ENCODE assay signal across 11 cellular contexts in the genomic region with DNA sequence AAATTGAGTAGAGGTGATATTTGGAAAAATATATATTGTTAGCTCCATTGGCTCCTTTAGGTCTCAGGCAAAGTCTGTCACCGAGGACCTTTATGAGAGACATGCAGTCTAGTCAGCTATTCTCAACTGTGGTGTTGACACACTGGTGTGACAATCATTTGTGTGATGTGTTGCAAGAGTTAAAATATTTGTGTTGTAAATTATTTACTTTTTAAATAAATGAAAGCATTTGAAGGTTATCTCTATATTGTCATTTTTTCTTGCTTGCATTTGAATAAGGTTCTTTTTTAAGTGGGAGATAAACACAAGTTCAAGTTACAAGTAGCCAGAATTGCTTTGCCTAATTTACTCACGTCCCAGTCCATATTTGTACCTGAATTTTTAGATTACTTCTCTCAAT. TPM values are rescaled to one million over a fixed set of nuclear protein-coding genes. Genes with fewer than 3 reads are reported as not detected.
A peak's percentile ranks its signal among the peaks of the same experiment; 100 is the strongest.
DNase-seq lines count a peak whose midpoint lies in the region; ATAC-seq and TF ChIP-seq lines count a peak whose summit lies in the region.
"Had no signal": no experiment of that assay in that cellular context is flagged by ENCODE, and none has a peak within 500 bp of the region (broad histone marks: within the 10 kb centered on the region; RNA-seq: fewer than 3 reads in every experiment).

No MANE protein-coding gene starts in this region.

- no peak for ATAC-seq in GM23338
- ATAC-seq in naive B cell (ENCODE audit: low read depth in 2 of 2) = no peak
- ATAC-seq in HG03039 (IDR thresholded peaks at IDR 0.05; ENCODE audit: unreplicated experiment) = no peak
- no peak for ATAC-seq in GM21381 (IDR thresholded peaks at IDR 0.05; ENCODE audit: unreplicated experiment)

- DNase-seq in GM23338 (ENCODE audit: low spot score) (no peak), naive B cell (no peak), G401 (ENCODE audit: low spot score) (no peak), glutamatergic neuron (no peak)
- DNase-seq in activated T-helper 1 cell treated with anti-CD3 and anti-CD28 coated beads, Interleukin-12 subunit alpha, Interleukin-12 subunit beta, Interleukin-2, Interleukin-4 antibody, amounts not matched to agents 30 ng/mL and 10 ng/mL and 1 ng/mL, durations not matched to agents 14 hours and 24 hours and 36 hours (ENCODE audit: low spot score) = no peak
- DNase-seq: activated CD4-positive, alpha-beta T cell treated with anti-CD3 and anti-CD28 coated beads, Interleukin-2, amount 50 U/mL, for 48 hours; DMS79 treated with DMSO at 0.1 percent for 48 hours; KBM-7 had no signal

- H3K36me3 ChIP-seq in BLaER1 treated with 17β-estradiol and CSF1 and Interleukin-3, amounts not matched to agents 10 nM and 100 nM = peaks cover 0 to 13% (median 0%) of the 10 kb centered on the region in 11 experiments; a peak in 2 of 22 replicates
- no peaks in the 10 kb centered on the region for H3K36me3 ChIP-seq in GM23338 (ENCODE audit: insufficient read depth)

- peak overlapping the region in 8 of 11 experiments; percentile 10 to 93 (median 58); a peak in 13 of 22 replicates for H3K4me2 ChIP-seq in BLaER1 treated with 17β-estradiol and CSF1 and Interleukin-3, amounts not matched to agents 10 nM and 100 nM
- H3K4me2 ChIP-seq in GM23338 = peak overlapping the region; percentile 9; the same call in 1 of the 2 replicates

- intact Hi-C loops in activated T-helper 1 cell treated with anti-CD3 and anti-CD28 coated beads, Interleukin-12 subunit alpha, Interleukin-12 subunit beta, Interleukin-2, Interleukin-4 antibody, amounts not matched to agents 30 ng/mL and 10 ng/mL and 1 ng/mL, durations not matched to agents 14 hours and 24 hours and 36 hours (cut with micrococcal nuclease) = loop anchor here (1.0 kb wide), 1 partner anchor 91 kb away; no protein-coding TSS in a partner anchor

- peaks cover 0 to 79% (median 26%) of the 10 kb centered on the region in 11 experiments; a peak in 16 of 22 replicates for H4K20me1 ChIP-seq in BLaER1 treated with 17β-estradiol and CSF1 and Interleukin-3, amounts not matched to agents 10 nM and 100 nM
- H4K20me1 ChIP-seq in GM23338 (replicated peaks; ENCODE audit: insufficient read depth) = no peaks in the 10 kb centered on the region; the same call in 1 of the 2 replicates

- H3K27me3 ChIP-seq in BLaER1 treated with 17β-estradiol and CSF1 and Interleukin-3, amounts not matched to agents 10 nM and 100 nM = peaks cover 14 to 49% (median 42%) of the 10 kb centered on the region in 11 experiments
- peaks cover 23% of the 10 kb centered on the region for H3K27me3 ChIP-seq in GM23338 (ENCODE audit: insufficient read depth)

- H3K36me3 Mint-ChIP-seq in GM23338 (ENCODE audit: low read depth) (no peaks in the 10 kb centered on the region), naive B cell (peaks cover 17 to 26% of the 10 kb centered on the region in 2 donors), glutamatergic neuron (ENCODE audit: unreplicated experiment) (no peaks in the 10 kb centered on the region)
- H3K36me3 Mint-ChIP-seq in activated T-helper 1 cell treated with anti-CD3 and anti-CD28 coated beads, Interleukin-12 subunit alpha, Interleukin-12 subunit beta, Interleukin-2, Interleukin-4 antibody, amounts not matched to agents 30 ng/mL and 10 ng/mL and 1 ng/mL, durations not matched to agents 14 hours and 24 hours and 36 hours (ENCODE audit: low read depth) = peaks cover 58% of the 10 kb centered on the region

- no peaks in the 10 kb centered on the region for H3F3A ChIP-seq in GM23338 (replicated peaks; ENCODE audit: low read depth)

- H3K4me1 ChIP-seq in BLaER1 treated with 17β-estradiol and CSF1 and Interleukin-3, amounts not matched to agents 10 nM and 100 nM = peaks cover 0 to 51% (median 19%) of the 10 kb centered on the region in 10 experiments; a peak in 16 of 20 replicates
- peaks cover 24% of the 10 kb centered on the region for H3K4me1 ChIP-seq in GM23338 (ENCODE audit: insufficient read depth)

- H3K4me3 Mint-ChIP-seq in GM23338 (no peak overlapping the region), naive B cell (peak overlapping the region; percentile 64 to 100 (median 86)), glutamatergic neuron (ENCODE audit: unreplicated experiment) (no peak overlapping the region)
- peak overlapping the region; percentile 88 for H3K4me3 Mint-ChIP-seq in activated T-helper 1 cell treated with anti-CD3 and anti-CD28 coated beads, Interleukin-12 subunit alpha, Interleukin-12 subunit beta, Interleukin-2, Interleukin-4 antibody, amounts not matched to agents 30 ng/mL and 10 ng/mL and 1 ng/mL, durations not matched to agents 14 hours and 24 hours and 36 hours

- peak overlapping the region in 1 of 11 experiments; percentile 100; a peak in 2 of 22 replicates for H3K27ac ChIP-seq in BLaER1 treated with 17β-estradiol and CSF1 and Interleukin-3, amounts not matched to agents 10 nM and 100 nM
- no peak overlapping the region for H3K27ac ChIP-seq in GM23338 (ENCODE audit: low read depth)

- H3K9me3 ChIP-seq in BLaER1 treated with 17β-estradiol and CSF1 and Interleukin-3, amounts not matched to agents 10 nM and 100 nM (replicated peaks in 1 of 11) = no peaks in the 10 kb centered on the region

- H3K9me3 Mint-ChIP-seq in GM23338 (no peaks in the 10 kb centered on the region), naive B cell (peaks cover 0 to 2% (median 0%) of the 10 kb centered on the region in 7 donors), glutamatergic neuron (ENCODE audit: unreplicated experiment) (peaks cover 2% of the 10 kb centered on the region)
- H3K9me3 Mint-ChIP-seq in activated T-helper 1 cell treated with anti-CD3 and anti-CD28 coated beads, Interleukin-12 subunit alpha, Interleukin-12 subunit beta, Interleukin-2, Interleukin-4 antibody, amounts not matched to agents 30 ng/mL and 10 ng/mL and 1 ng/mL, durations not matched to agents 14 hours and 24 hours and 36 hours = no peaks in the 10 kb centered on the region

- H3K4me1 Mint-ChIP-seq in GM23338 = peaks cover 22% of the 10 kb centered on the region
- peaks cover 65% of the 10 kb centered on the region for H3K4me1 Mint-ChIP-seq in activated T-helper 1 cell treated with anti-CD3 and anti-CD28 coated beads, Interleukin-12 subunit alpha, Interleukin-12 subunit beta, Interleukin-2, Interleukin-4 antibody, amounts not matched to agents 30 ng/mL and 10 ng/mL and 1 ng/mL, durations not matched to agents 14 hours and 24 hours and 36 hours (ENCODE audit: low read depth)
- H3K4me1 Mint-ChIP-seq in naive B cell = peaks cover 51 to 63% (median 61%) of the 10 kb centered on the region in 3 donors
- H3K4me1 Mint-ChIP-seq in glutamatergic neuron (ENCODE audit: low read depth, unreplicated experiment) = peaks cover 4% of the 10 kb centered on the region

- H3K27me3 Mint-ChIP-seq in GM23338 (ENCODE audit: insufficient read depth, low read depth, poor library complexity) = peaks cover 9% of the 10 kb centered on the region
- H3K27me3 Mint-ChIP-seq in activated T-helper 1 cell treated with anti-CD3 and anti-CD28 coated beads, Interleukin-12 subunit alpha, Interleukin-12 subunit beta, Interleukin-2, Interleukin-4 antibody, amounts not matched to agents 30 ng/mL and 10 ng/mL and 1 ng/mL, durations not matched to agents 14 hours and 24 hours and 36 hours (ENCODE audit: insufficient read depth) = no peaks in the 10 kb centered on the region
- H3K27me3 Mint-ChIP-seq in naive B cell = no peaks in the 10 kb centered on the region
- H3K27me3 Mint-ChIP-seq in glutamatergic neuron (ENCODE audit: unreplicated experiment) = no peaks in the 10 kb centered on the region

- peak overlapping the region in 3 of 10 experiments; percentile 92 to 99 (median 94); a peak in 6 of 20 replicates for H3K4me3 ChIP-seq in BLaER1 treated with 17β-estradiol and CSF1 and Interleukin-3, amounts not matched to agents 10 nM and 100 nM
- H3K4me3 ChIP-seq in GM23338 = no peak overlapping the region

- peaks cover 5% of the 10 kb centered on the region; the same call in 1 of the 2 replicates for H3K79me2 ChIP-seq in GM23338 (replicated peaks; ENCODE audit: insufficient read depth)

- H3K9ac ChIP-seq in BLaER1 treated with 17β-estradiol and CSF1 and Interleukin-3, amounts not matched to agents 10 nM and 100 nM = peak overlapping the region in 2 of 11 experiments; percentile 100; a peak in 4 of 22 replicates

- H3K27ac Mint-ChIP-seq in GM23338 (no peak overlapping the region), naive B cell (peak overlapping the region; percentile 41 to 95 (median 80)), glutamatergic neuron (ENCODE audit: unreplicated experiment) (no peak overlapping the region)
- peak overlapping the region; percentile 88 for H3K27ac Mint-ChIP-seq in activated T-helper 1 cell treated with anti-CD3 and anti-CD28 coated beads, Interleukin-12 subunit alpha, Interleukin-12 subunit beta, Interleukin-2, Interleukin-4 antibody, amounts not matched to agents 30 ng/mL and 10 ng/mL and 1 ng/mL, durations not matched to agents 14 hours and 24 hours and 36 hours

- H2AFZ ChIP-seq in GM23338 = no peak overlapping the region

- no peak for TF ChIP-seq CTCF in GM23338 (conservative IDR thresholded peaks at IDR 0.05; ENCODE audit: low read depth in 2 of 2)
- no peak for TF ChIP-seq CTCF in glutamatergic neuron (IDR thresholded peaks at IDR 0.05; ENCODE audit: partially characterized antibody, unreplicated experiment)

- in situ Hi-C loops in G401 (cut with HindIII; ENCODE audit: low sequenced_read_pairs) = no loop called here

- no peaks in the 10 kb centered on the region for H3K9me2 ChIP-seq in GM23338 (ENCODE audit: insufficient read depth)

TF ChIP-seq in GM23338, 12 proteins besides CTCF, POLR2A, EP300 and RAD21 (continues in another document):
- TF ChIP-seq POLR2AphosphoS5 (IDR thresholded peaks at IDR 0.05; ENCODE audit: low read depth) (no peak), ZNF114 (CRISPR knock-in tag; IDR thresholded peaks at IDR 0.05) (no peak)

RNA-seq across cellular contexts. Expression of a gene that starts 4.3 kb away (rescaled TPM):
- 6.1 and 8.0 TPM in 2 replicates for total RNA-seq in GM23338 (2014; rRNA removed; shearing (Covaris generic))
- polyA plus RNA-seq in GM23338 (2016; fragmentation: Nextera tagmentation; extraction: Ambion mirVana) (3.3 and 4.1 TPM in 2 replicates), naive B cell (ENCODE audit: low read depth in 6 of 6) (100 to 1,000 TPM in 3 of 6 donors, 10 to 100 TPM in 3; 30.1 to 125 (median 106) TPM)
- total RNA-seq in activated T-helper 1 cell treated with anti-CD3 and anti-CD28 coated beads, Interleukin-12 subunit alpha, Interleukin-12 subunit beta, Interleukin-2, Interleukin-4 antibody, amounts not matched to agents 30 ng/mL and 10 ng/mL and 1 ng/mL, durations not matched to agents 14 hours and 24 hours and 36 hours = 93.6 and 97.2 TPM in 2 replicates
- total RNA-seq in G401 (2014; rRNA removed; shearing (Covaris generic)) = 3.2 and 4.1 TPM in 2 replicates
- 2.1 TPM for total RNA-seq in glutamatergic neuron (ENCODE audit: unreplicated experiment)

Comparison
In these comparisons a context has a peak if more than half of its experiments do, and no peak if none do; other contexts are left out.
1. H3K27ac Mint-ChIP-seq: peak in activated T-helper 1 cell treated with anti-CD3 and anti-CD28 coated beads, Interleukin-12 subunit alpha, Interleukin-12 subunit beta, Interleukin-2, Interleukin-4 antibody, amounts not matched to agents 30 ng/mL and 10 ng/mL and 1 ng/mL, durations not matched to agents 14 hours and 24 hours and 36 hours (single experiment) and naive B cell (6 of 6); none in GM23338 (single experiment) and glutamatergic neuron (single experiment).
2. H3K4me3 Mint-ChIP-seq: peak in activated T-helper 1 cell treated with anti-CD3 and anti-CD28 coated beads, Interleukin-12 subunit alpha, Interleukin-12 subunit beta, Interleukin-2, Interleukin-4 antibody, amounts not matched to agents 30 ng/mL and 10 ng/mL and 1 ng/mL, durations not matched to agents 14 hours and 24 hours and 36 hours (single experiment) and naive B cell (8 of 8); none in GM23338 (single experiment) and glutamatergic neuron (single experiment).
3. RNA of a gene that starts 4.3 kb away (total RNA-seq): 93.6 to 97.2 TPM in activated T-helper 1 cell treated with anti-CD3 and anti-CD28 coated beads, Interleukin-12 subunit alpha, Interleukin-12 subunit beta, Interleukin-2, Interleukin-4 antibody, amounts not matched to agents 30 ng/mL and 10 ng/mL and 1 ng/mL, durations not matched to agents 14 hours and 24 hours and 36 hours; 6.1 to 8.0 TPM in GM23338, 3.2 to 4.1 TPM in G401 and 2.1 TPM in glutamatergic neuron (single experiment); every median in the first group is over 10 times any median in the second.